Comparison of ENCODE assay signal across 1 cellular context in genomic region chr19:48631254-48631653, GRCh38.
TF ChIP-seq lines count a peak whose summit lies in the region.

No MANE protein-coding gene starts in this region.

TF ChIP-seq in SK-N-SH treated with all-trans-retinoic acid at 6 μM for 48 hours, 23 proteins besides CTCF, POLR2A, EP300 and RAD21 (continued from another document):
- TF ChIP-seq, protein P1, sequence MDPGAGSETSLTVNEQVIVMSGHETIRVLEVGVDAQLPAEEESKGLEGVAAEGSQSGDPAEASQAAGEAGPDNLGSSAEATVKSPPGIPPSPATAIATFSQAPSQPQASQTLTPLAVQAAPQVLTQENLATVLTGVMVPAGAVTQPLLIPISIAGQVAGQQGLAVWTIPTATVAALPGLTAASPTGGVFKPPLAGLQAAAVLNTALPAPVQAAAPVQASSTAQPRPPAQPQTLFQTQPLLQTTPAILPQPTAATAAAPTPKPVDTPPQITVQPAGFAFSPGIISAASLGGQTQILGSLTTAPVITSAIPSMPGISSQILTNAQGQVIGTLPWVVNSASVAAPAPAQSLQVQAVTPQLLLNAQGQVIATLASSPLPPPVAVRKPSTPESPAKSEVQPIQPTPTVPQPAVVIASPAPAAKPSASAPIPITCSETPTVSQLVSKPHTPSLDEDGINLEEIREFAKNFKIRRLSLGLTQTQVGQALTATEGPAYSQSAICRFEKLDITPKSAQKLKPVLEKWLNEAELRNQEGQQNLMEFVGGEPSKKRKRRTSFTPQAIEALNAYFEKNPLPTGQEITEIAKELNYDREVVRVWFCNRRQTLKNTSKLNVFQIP (CRISPR knock-in tag; IDR thresholded peaks at IDR 0.05; ENCODE audit: borderline replicate concordance, low read depth), result no peak
- TF ChIP-seq ESRRG (CRISPR knock-in tag; IDR thresholded peaks at IDR 0.05) (no peak), ZNF565 (CRISPR knock-in tag; conservative IDR thresholded peaks at IDR 0.05; ENCODE audit: low read depth) (no peak), RARB (CRISPR knock-in tag; IDR thresholded peaks at IDR 0.05) (no peak), ZFP30 (CRISPR knock-in tag; IDR thresholded peaks at IDR 0.05) (no peak), CSDC2 (CRISPR knock-in tag; IDR thresholded peaks at IDR 0.05) (no peak)
- TF ChIP-seq, protein P2, sequence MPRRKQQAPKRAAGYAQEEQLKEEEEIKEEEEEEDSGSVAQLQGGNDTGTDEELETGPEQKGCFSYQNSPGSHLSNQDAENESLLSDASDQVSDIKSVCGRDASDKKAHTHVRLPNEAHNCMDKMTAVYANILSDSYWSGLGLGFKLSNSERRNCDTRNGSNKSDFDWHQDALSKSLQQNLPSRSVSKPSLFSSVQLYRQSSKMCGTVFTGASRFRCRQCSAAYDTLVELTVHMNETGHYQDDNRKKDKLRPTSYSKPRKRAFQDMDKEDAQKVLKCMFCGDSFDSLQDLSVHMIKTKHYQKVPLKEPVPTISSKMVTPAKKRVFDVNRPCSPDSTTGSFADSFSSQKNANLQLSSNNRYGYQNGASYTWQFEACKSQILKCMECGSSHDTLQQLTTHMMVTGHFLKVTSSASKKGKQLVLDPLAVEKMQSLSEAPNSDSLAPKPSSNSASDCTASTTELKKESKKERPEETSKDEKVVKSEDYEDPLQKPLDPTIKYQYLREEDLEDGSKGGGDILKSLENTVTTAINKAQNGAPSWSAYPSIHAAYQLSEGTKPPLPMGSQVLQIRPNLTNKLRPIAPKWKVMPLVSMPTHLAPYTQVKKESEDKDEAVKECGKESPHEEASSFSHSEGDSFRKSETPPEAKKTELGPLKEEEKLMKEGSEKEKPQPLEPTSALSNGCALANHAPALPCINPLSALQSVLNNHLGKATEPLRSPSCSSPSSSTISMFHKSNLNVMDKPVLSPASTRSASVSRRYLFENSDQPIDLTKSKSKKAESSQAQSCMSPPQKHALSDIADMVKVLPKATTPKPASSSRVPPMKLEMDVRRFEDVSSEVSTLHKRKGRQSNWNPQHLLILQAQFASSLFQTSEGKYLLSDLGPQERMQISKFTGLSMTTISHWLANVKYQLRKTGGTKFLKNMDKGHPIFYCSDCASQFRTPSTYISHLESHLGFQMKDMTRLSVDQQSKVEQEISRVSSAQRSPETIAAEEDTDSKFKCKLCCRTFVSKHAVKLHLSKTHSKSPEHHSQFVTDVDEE (CRISPR knock-in tag; IDR thresholded peaks at IDR 0.05), result no peak
- TF ChIP-seq, protein P3, sequence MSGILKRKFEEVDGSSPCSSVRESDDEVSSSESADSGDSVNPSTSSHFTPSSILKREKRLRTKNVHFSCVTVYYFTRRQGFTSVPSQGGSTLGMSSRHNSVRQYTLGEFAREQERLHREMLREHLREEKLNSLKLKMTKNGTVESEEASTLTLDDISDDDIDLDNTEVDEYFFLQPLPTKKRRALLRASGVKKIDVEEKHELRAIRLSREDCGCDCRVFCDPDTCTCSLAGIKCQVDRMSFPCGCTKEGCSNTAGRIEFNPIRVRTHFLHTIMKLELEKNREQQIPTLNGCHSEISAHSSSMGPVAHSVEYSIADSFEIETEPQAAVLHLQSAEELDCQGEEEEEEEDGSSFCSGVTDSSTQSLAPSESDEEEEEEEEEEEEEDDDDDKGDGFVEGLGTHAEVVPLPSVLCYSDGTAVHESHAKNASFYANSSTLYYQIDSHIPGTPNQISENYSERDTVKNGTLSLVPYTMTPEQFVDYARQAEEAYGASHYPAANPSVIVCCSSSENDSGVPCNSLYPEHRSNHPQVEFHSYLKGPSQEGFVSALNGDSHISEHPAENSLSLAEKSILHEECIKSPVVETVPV (CRISPR knock-in tag; IDR thresholded peaks at IDR 0.05), result no peak
